32 cellular contexts compared by ENCODE assay signal in the genomic region with DNA sequence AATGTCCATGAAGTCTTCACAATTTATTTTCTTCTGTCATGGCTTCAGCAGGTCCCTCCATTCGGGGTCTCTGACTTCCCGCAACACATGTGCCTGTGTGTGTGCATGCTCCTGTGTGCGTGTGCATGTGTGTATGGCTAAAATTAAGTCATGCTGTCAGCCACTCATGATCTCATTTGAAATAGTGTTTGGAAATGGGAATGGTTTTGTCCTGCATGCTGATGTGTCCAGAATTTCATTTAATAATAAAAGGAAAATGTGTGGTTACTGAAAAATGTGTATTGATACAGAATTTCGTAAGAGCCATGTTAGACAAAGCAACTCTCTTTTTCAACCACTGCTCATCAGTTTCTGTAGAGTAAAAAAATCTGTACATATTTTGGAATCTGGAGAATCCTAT.
"Had no signal": no experiment of that assay in that cellular context is flagged by ENCODE, and none has a peak within 500 bp of the region (broad histone marks: within the 10 kb centered on the region; RNA-seq: fewer than 3 reads in every experiment).

No MANE protein-coding gene starts in this region.

- ATAC-seq: activated CD4-positive, alpha-beta T cell treated with anti-CD3 and anti-CD28 coated beads for 36 hours; activated CD8-positive, alpha-beta T cell treated with anti-CD3 and anti-CD28 coated beads, Interleukin-2, amount 10 ng/mL, durations not matched to agents 7 days and 5 days; activated naive CD8-positive, alpha-beta T cell treated with anti-CD3 and anti-CD28 coated beads, Interleukin-2, amount 50 U/mL, for 24 hours; activated T-cell treated with anti-CD3 and anti-CD28 coated beads, Interleukin-2, amount 50 U/mL, for 4 hours; PC-3 had no signal

- H3K4me1 ChIP-seq: Peyer's patch, SJSA1 had no signal

- H3K27ac ChIP-seq: brain microvascular endothelial cell, Peyer's patch, SJSA1 had no signal

- H3K9me3 ChIP-seq: Peyer's patch, SJSA1, SK-N-SH had no signal

- H3K4me3 ChIP-seq: Peyer's patch, SJSA1 had no signal

- H3K27me3 Mint-ChIP-seq: activated CD4-positive, alpha-beta T cell treated with anti-CD3 and anti-CD28 coated beads for 36 hours; activated CD4-positive, alpha-beta T cell treated with anti-CD3 and anti-CD28 coated beads, Interleukin-2, amount 10 ng/mL, durations not matched to agents 7 days and 5 days; activated naive CD4-positive, alpha-beta T cell treated with anti-CD3 and anti-CD28 coated beads, Interleukin-2, amount 10 ng/mL, durations not matched to agents 7 days and 5 days; activated naive CD8-positive, alpha-beta T cell; activated naive CD8-positive, alpha-beta T cell treated with anti-CD3 and anti-CD28 coated beads, Interleukin-2, amount 50 U/mL, for 24 hours had no signal

- H3K27ac Mint-ChIP-seq: activated CD4-positive, alpha-beta T cell treated with anti-CD3 and anti-CD28 coated beads for 36 hours; activated CD4-positive, alpha-beta T cell treated with anti-CD3 and anti-CD28 coated beads, Interleukin-2, amount 10 ng/mL, durations not matched to agents 7 days and 5 days; activated CD8-positive, alpha-beta T cell treated with anti-CD3 and anti-CD28 coated beads, Interleukin-2, amount 10 ng/mL, durations not matched to agents 7 days and 5 days; activated naive CD4-positive, alpha-beta T cell treated with anti-CD3 and anti-CD28 coated beads, Interleukin-2, amount 10 ng/mL, durations not matched to agents 7 days and 5 days; activated naive CD8-positive, alpha-beta T cell; activated naive CD8-positive, alpha-beta T cell treated with anti-CD3 and anti-CD28 coated beads, Interleukin-2, amount 50 U/mL, for 24 hours; activated T-helper 1 cell treated with anti-CD3 and anti-CD28 coated beads, Interleukin-12 subunit alpha, Interleukin-12 subunit beta, Interleukin-2, Interleukin-4 antibody, amounts not matched to agents 30 ng/mL and 10 ng/mL and 1 ng/mL, durations not matched to agents 14 hours and 24 hours and 36 hours; T-helper 1 cell treated with Interleukin-12 subunit alpha and Interleukin-12 subunit beta and Interleukin-4 antibody, amounts not matched to agents 30 μg/mL and 1 μg/mL, for 36 hours; T-helper 2 cell treated with Interferon-gamma antibody and Interleukin-4, amounts not matched to agents 5 μg/mL and 100 μg/mL, for 36 hours had no signal

- H3K36me3 Mint-ChIP-seq: activated naive CD4-positive, alpha-beta T cell treated with anti-CD3 and anti-CD28 coated beads, Interleukin-2, amount 10 ng/mL, durations not matched to agents 7 days and 5 days had no signal

- H3K9ac ChIP-seq: SK-N-SH had no signal

- DNase-seq: activated CD4-positive, alpha-beta T cell treated with anti-CD3 and anti-CD28 coated beads for 36 hours; activated CD4-positive, alpha-beta T cell treated with anti-CD3 and anti-CD28 coated beads, Interleukin-2, amount 10 ng/mL, durations not matched to agents 7 days and 5 days; activated CD4-positive, alpha-beta T cell treated with anti-CD3 and anti-CD28 coated beads, Interleukin-2, amount 50 U/mL, for 48 hours; activated CD8-positive, alpha-beta T cell treated with anti-CD3 and anti-CD28 coated beads, Interleukin-2, amount 10 ng/mL, durations not matched to agents 7 days and 5 days; activated gamma-delta T cell treated with Interleukin-2 at 50 U/mL for 16 hours; activated naive CD4-positive, alpha-beta T cell treated with anti-CD3 and anti-CD28 coated beads, Interleukin-2, amount 10 ng/mL, durations not matched to agents 7 days and 5 days; activated naive CD8-positive, alpha-beta T cell treated with anti-CD3 and anti-CD28 coated beads, Interleukin-2, amount 50 U/mL, for 24 hours; activated T-cell treated with anti-CD3 and anti-CD28 coated beads, Interleukin-2, amount 50 U/mL, for 4 hours; anterior cingulate cortex; brain microvascular endothelial cell; central memory CD4-positive, alpha-beta T cell; NCI-H1092 treated with DMSO at 0.1 percent for 48 hours; NCI-H1417; NCI-H146; NCI-H187; NCI-H2029 treated with DMSO at 0.1 percent for 48 hours; NCI-H2107; NCI-H2171; NCI-H510A; NCI-H526; NCI-H748 treated with DMSO at 0.1 percent for 48 hours; NK-92 treated with Interleukin-12 subunit alpha and Interleukin-12 subunit beta, amount 100 ng/mL, for 24 hours; PC-3; Peyer's patch; RPMI8226; SHP77 treated with DMSO at 0.1 percent for 48 hours; SK-N-SH had no signal

- H3K4me3 Mint-ChIP-seq: activated CD4-positive, alpha-beta T cell treated with anti-CD3 and anti-CD28 coated beads for 36 hours; activated CD4-positive, alpha-beta T cell treated with anti-CD3 and anti-CD28 coated beads, Interleukin-2, amount 10 ng/mL, durations not matched to agents 7 days and 5 days; activated CD8-positive, alpha-beta T cell treated with anti-CD3 and anti-CD28 coated beads, Interleukin-2, amount 10 ng/mL, durations not matched to agents 7 days and 5 days; activated naive CD4-positive, alpha-beta T cell treated with anti-CD3 and anti-CD28 coated beads, Interleukin-2, amount 10 ng/mL, durations not matched to agents 7 days and 5 days; activated naive CD8-positive, alpha-beta T cell; activated naive CD8-positive, alpha-beta T cell treated with anti-CD3 and anti-CD28 coated beads, Interleukin-2, amount 50 U/mL, for 24 hours; activated T-cell treated with anti-CD3 and anti-CD28 coated beads, Interleukin-2, amount 50 U/mL, for 4 hours; activated T-helper 1 cell treated with anti-CD3 and anti-CD28 coated beads, Interleukin-12 subunit alpha, Interleukin-12 subunit beta, Interleukin-2, Interleukin-4 antibody, amounts not matched to agents 30 ng/mL and 10 ng/mL and 1 ng/mL, durations not matched to agents 14 hours and 24 hours and 36 hours; T-helper 1 cell treated with Interleukin-12 subunit alpha and Interleukin-12 subunit beta and Interleukin-4 antibody, amounts not matched to agents 30 μg/mL and 1 μg/mL, for 36 hours; T-helper 2 cell treated with Interferon-gamma antibody and Interleukin-4, amounts not matched to agents 5 μg/mL and 100 μg/mL, for 36 hours had no signal

- H3K27me3 ChIP-seq: brain microvascular endothelial cell, Peyer's patch, SJSA1 had no signal

- H3K36me3 ChIP-seq: brain microvascular endothelial cell, Peyer's patch, SJSA1 had no signal
